25 cellular contexts compared by ENCODE assay signal in the genomic region with DNA sequence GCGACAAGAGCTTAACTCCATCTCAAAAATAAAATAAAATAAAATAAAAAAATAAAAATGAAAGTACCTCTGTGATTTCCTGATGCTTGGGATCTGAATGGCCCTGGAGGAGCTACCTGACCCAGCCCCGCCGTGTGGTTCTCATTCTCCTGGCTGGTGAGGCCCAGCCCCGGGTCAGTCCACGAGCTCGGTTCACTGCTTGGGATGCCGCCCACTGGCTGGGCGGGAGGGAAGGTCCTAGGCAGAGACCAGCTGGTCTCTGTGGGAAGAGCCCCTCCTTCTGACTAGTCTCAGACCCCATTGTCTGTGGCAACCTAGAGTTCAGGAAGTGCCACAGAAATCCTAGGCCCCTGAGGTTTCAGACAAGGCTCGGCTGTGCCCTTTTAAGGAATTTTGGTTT. TPM values are rescaled to one million over a fixed set of nuclear protein-coding genes. Genes with fewer than 3 reads are reported as not detected.
"Had no signal": no experiment of that assay in that cellular context is flagged by ENCODE, and none has a peak within 500 bp of the region (broad histone marks: within the 10 kb centered on the region; RNA-seq: fewer than 3 reads in every experiment).

No MANE protein-coding gene starts in this region.

- H3K36me3 Mint-ChIP-seq: memory B cell; natural killer cell; stimulated activated memory B cell treated with anti-CD40 and anti-IgM and Interleukin-4, amounts not matched to agents 10 μg/mL and 1 μg/mL and 100 μg/mL, for 72 hours had no signal

- H3K4me3 ChIP-seq: colonic mucosa, gastrocnemius medialis, lung, prostate gland, right atrium auricular region, smooth muscle cell, testis, tibial nerve, upper lobe of left lung, uterus had no signal

- H3K4me1 Mint-ChIP-seq: endodermal cell; memory B cell; natural killer cell; stimulated activated memory B cell treated with anti-CD40 and anti-IgM and Interleukin-4, amounts not matched to agents 10 μg/mL and 1 μg/mL and 100 μg/mL, for 72 hours had no signal

- H3K27me3 Mint-ChIP-seq: dendritic cell treated with granulocyte-macrophage colony-stimulating factor and Interleukin-4, amounts not matched to agents 40 ng/mL and 50 ng/mL, for 4 days; memory B cell; stimulated activated memory B cell treated with anti-CD40 and anti-IgM and Interleukin-4, amounts not matched to agents 10 μg/mL and 1 μg/mL and 100 μg/mL, for 72 hours had no signal

- H3K27me3 ChIP-seq: colonic mucosa, gastrocnemius medialis, right atrium auricular region, testis, tibial nerve, upper lobe of left lung, uterus had no signal

- DNase-seq: colonic mucosa; effector CD8-positive, alpha-beta T cell; gastrocnemius medialis; head of caudate nucleus; left ventricle myocardium superior; natural killer cell; stimulated activated CD4-positive, alpha-beta T cell treated with anti-CD3 and anti-CD28 coated beads, Interleukin-2, amount 100 ng/mL, for 24 hours; stimulated activated CD4-positive, alpha-beta T cell treated with anti-CD3 and anti-CD28 coated beads, Interleukin-4, amount 100 ng/mL, for 24 hours; stimulated activated naive CD8-positive, alpha-beta T cell treated with anti-CD3 and anti-CD28 coated beads, Interleukin-15, Interleukin-2, amounts not matched to agents 100 U/mL and 50 U/mL, for 24 hours; testis; uterus had no signal

- H3K27ac Mint-ChIP-seq: dendritic cell treated with granulocyte-macrophage colony-stimulating factor and Interleukin-4, amounts not matched to agents 40 ng/mL and 50 ng/mL, for 4 days; endodermal cell; memory B cell; natural killer cell; stimulated activated memory B cell treated with anti-CD40 and anti-IgM and Interleukin-4, amounts not matched to agents 10 μg/mL and 1 μg/mL and 100 μg/mL, for 72 hours had no signal

- H3K4me1 ChIP-seq: colonic mucosa, gastrocnemius medialis, parathyroid adenoma, prostate gland, right atrium auricular region, testis, tibial nerve, upper lobe of left lung, uterus had no signal

- H3K4me3 Mint-ChIP-seq: dendritic cell treated with granulocyte-macrophage colony-stimulating factor and Interleukin-4, amounts not matched to agents 40 ng/mL and 50 ng/mL, for 4 days; endodermal cell; memory B cell; natural killer cell; stimulated activated memory B cell treated with anti-CD40 and anti-IgM and Interleukin-4, amounts not matched to agents 10 μg/mL and 1 μg/mL and 100 μg/mL, for 72 hours had no signal

- H3K27ac ChIP-seq: colonic mucosa, epithelial cell of prostate, gastrocnemius medialis, parathyroid adenoma, prostate gland, right atrium auricular region, testis, tibial nerve, upper lobe of left lung, uterus had no signal

- H3K9me3 ChIP-seq: colonic mucosa, gastrocnemius medialis, prostate gland, right atrium auricular region, testis, tibial nerve, uterus had no signal

- ATAC-seq: gastrocnemius medialis had no signal

- H3K36me3 ChIP-seq: colonic mucosa, gastrocnemius medialis, prostate gland, right atrium auricular region, tibial nerve, upper lobe of left lung, uterus had no signal

RNA-seq across cellular contexts. Expression of gene DLGAP1, which starts 55.1 kb away (rescaled TPM):
- total RNA-seq: left ventricle myocardium superior, natural killer cell, osteoblast had no signal
- polyA plus RNA-seq: keratinocyte had no signal
